2 cellular contexts compared by ENCODE assay signal in genomic region chr15:80028937-80029336, GRCh38.
TF ChIP-seq lines count a peak whose summit lies in the region.

No MANE protein-coding gene starts in this region.

TF ChIP-seq in GM23338, 12 proteins besides CTCF, POLR2A, EP300 and RAD21 (continued from another document):
- TF ChIP-seq ZNF462 (CRISPR knock-in tag; IDR thresholded peaks at IDR 0.05) (no peak), REST (IDR thresholded peaks at IDR 0.05; ENCODE audit: unreplicated experiment) (no peak)

TF ChIP-seq in WTC11, 78 proteins besides CTCF, POLR2A, EP300 and RAD21 (continued from another document):
- no peak for TF ChIP-seq E2F4 (CRISPR knock-in tag; IDR thresholded peaks at IDR 0.05; ENCODE audit: borderline replicate concordance, low read depth)
- no peak for TF ChIP-seq ZNF416 (CRISPR knock-in tag; IDR thresholded peaks at IDR 0.05)
- TF ChIP-seq IRF1 (CRISPR knock-in tag; IDR thresholded peaks at IDR 0.05): no peak
TF ChIP-seq in WTC11: peak in this region for 0.
